ENCODE assay signal across 8 cellular contexts in the genomic region with DNA sequence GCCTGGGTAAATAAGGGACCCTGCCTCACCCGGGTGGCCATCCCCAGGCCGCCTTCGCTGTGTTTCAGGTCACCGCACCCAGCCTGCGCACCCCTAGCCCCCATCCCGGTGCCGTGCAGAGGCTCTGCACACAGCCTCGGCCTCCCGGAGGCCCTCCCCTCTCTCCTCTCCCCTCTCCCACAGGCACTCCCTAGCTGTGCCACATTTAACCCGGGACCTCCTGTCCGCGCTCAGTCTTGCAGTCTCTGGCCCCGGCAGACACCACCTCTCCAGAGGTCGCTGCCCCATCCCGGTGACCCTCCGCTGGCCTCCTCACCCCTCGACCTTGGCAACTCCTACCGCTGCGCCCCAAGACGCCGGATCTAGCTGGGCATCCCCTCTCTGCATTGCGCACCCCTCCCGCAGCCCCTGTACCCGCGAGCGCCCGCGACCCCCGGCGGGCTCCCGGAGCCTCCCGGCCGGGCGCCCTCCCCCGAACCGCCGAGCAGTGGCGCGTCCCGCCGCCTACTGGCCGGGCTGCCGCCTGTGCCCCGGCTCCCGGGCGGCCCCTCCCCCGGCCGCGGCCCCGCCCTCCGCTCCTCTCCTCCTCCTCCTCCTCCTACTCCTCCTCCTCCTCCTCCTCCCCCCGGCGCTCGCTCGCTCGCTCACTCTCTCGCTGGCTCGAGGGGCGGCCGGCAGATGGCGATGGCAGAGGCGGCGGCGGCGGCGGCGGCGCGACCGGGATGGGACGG. TPM values are rescaled to one million over a fixed set of nuclear protein-coding genes. Genes with fewer than 3 reads are reported as not detected.
DNase-seq lines count a peak whose midpoint lies in the region; ATAC-seq and TF ChIP-seq lines count a peak whose summit lies in the region.

A gene (plus strand): TSS at position 647 of the 731 bp plus-strand sequence.

- no peak within 1 kb of the TSS for H3K27ac ChIP-seq in 22Rv1
- no peak within 1 kb of the TSS for H3K27ac ChIP-seq in OCI-LY1 (ENCODE audit: low read depth, low read length, poor library complexity, severe bottlenecking)
- H3K27ac ChIP-seq in rectal smooth muscle tissue (ENCODE audit: low read depth, low read length), result no peak within 1 kb of the TSS

- no peaks in the 10 kb centered on the region for H4K20me1 ChIP-seq in OCI-LY1 (ENCODE audit: insufficient read depth, low read length)

- DNase-seq in amniotic stem cell (lab: John Stamatoyannopoulos, UW) (peak; percentile 59), left ventricle myocardium superior (peak; percentile 90), posterior vena cava (ENCODE audit: low spot score) (no peak)

- no peaks in the 10 kb centered on the region for H3K9me2 ChIP-seq in OCI-LY1 (ENCODE audit: low read depth, low read length)

- H3F3A ChIP-seq in OCI-LY1 (ENCODE audit: insufficient read depth, low read length), result no peaks in the 10 kb centered on the region

- H3K36me3 ChIP-seq in OCI-LY1 (ENCODE audit: insufficient read depth, low read length) (no peaks in the 10 kb centered on the region), rectal smooth muscle tissue (ENCODE audit: control insufficient read depth, insufficient read depth, low read length) (no peaks in the 10 kb centered on the region)

- H3K4me2 ChIP-seq in OCI-LY1 (ENCODE audit: low read length), result peak within 1 kb of the TSS; percentile 53

- peak; percentile 94 for TF ChIP-seq CTCF in 22Rv1 (IDR thresholded peaks at IDR 0.05)
- peak; percentile 31 for TF ChIP-seq CTCF in GM12873 (IDR thresholded peaks at IDR 0.05; ENCODE audit: insufficient read depth, low read depth, low read length, missing control alignments)
- TF ChIP-seq CTCF in OCI-LY1 (IDR thresholded peaks at IDR 0.05; ENCODE audit: low read length), result peak; percentile 25; the same call in 1 of the 2 replicates

- H3K4me1 ChIP-seq in OCI-LY1 (ENCODE audit: insufficient read depth, low read length, severe bottlenecking), result no peaks in the 10 kb centered on the region
- no peaks in the 10 kb centered on the region for H3K4me1 ChIP-seq in rectal smooth muscle tissue (ENCODE audit: control insufficient read depth, insufficient read depth, low read length)

- H3K27me3 ChIP-seq in OCI-LY1 (ENCODE audit: insufficient read depth, low read length) (peaks cover 29% of the 10 kb centered on the region), rectal smooth muscle tissue (ENCODE audit: control insufficient read depth, insufficient read depth, low read length) (peaks cover 21% of the 10 kb centered on the region)

- H3K4me3 ChIP-seq in OCI-LY1 (ENCODE audit: low read depth, low read length, poor library complexity, severe bottlenecking) (peak within 1 kb of the TSS; percentile 41), rectal smooth muscle tissue (ENCODE audit: low read length) (peak within 1 kb of the TSS; percentile 47)

- no peak within 1 kb of the TSS for H3K9ac ChIP-seq in OCI-LY1 (ENCODE audit: low read length)
- no peak within 1 kb of the TSS for H3K9ac ChIP-seq in rectal smooth muscle tissue (ENCODE audit: low read length)

- H3K79me2 ChIP-seq in OCI-LY1 (ENCODE audit: insufficient read depth, low read length), result no peaks in the 10 kb centered on the region

- no peak within 1 kb of the TSS for H2AFZ ChIP-seq in OCI-LY1 (ENCODE audit: low read length)

- intact Hi-C loops in left ventricle myocardium superior (cut with micrococcal nuclease) (no loop called here), posterior vena cava (cut with DNase I) (loop anchor here in 1 of 2 donors (1.0 kb wide), 1 partner anchor 28 kb away; no protein-coding TSS in a partner anchor)

- peak; percentile 46 for ATAC-seq in HG03442 (IDR thresholded peaks at IDR 0.05; ENCODE audit: unreplicated experiment)
- ATAC-seq in left ventricle myocardium superior, result peak; percentile 95

- no peaks in the 10 kb centered on the region for H3K9me3 ChIP-seq in OCI-LY1 (ENCODE audit: low read length)

RNA-seq across cellular contexts. Expression of the gene that starts here (rescaled TPM):
- total RNA-seq in left ventricle myocardium superior, result 4.2 TPM
- under 1 TPM; 0.48 to 0.83 TPM for total RNA-seq in posterior vena cava

Comparison
In these comparisons a context has a peak if more than half of its experiments do, and no peak if none do; other contexts are left out.
1. CTCF ChIP-seq: peak in every context shown above with its lines; median percentile 94 in 22Rv1; 31 in GM12873; 25 in OCI-LY1.